19 cellular contexts compared by ENCODE assay signal in genomic region chr1:205826407-205826806, GRCh38. TPM values are rescaled to one million over a fixed set of nuclear protein-coding genes. Genes with fewer than 3 reads are reported as not detected.
DNase-seq lines count a peak whose midpoint lies in the region; FAIRE-seq and TF ChIP-seq lines count a peak whose summit lies in the region.
"Had no signal": no experiment of that assay in that cellular context is flagged by ENCODE, and none has a peak within 500 bp of the region (broad histone marks: within the 10 kb centered on the region; RNA-seq: fewer than 3 reads in every experiment).

No MANE protein-coding gene starts in this region.

- no peak for TF ChIP-seq POLR2A in GM12892 (IDR thresholded peaks at IDR 0.05; ENCODE audit: low read depth, low read length)

- no peaks in the 10 kb centered on the region for H3K4me1 ChIP-seq in HEK293 (ENCODE audit: control insufficient read depth, insufficient read depth, low read length)
- H3K4me1 ChIP-seq: upper lobe of left lung had no signal

- POLR2A ChIA-PET in HEK293 (lab: Yijun Ruan, JAX), result interaction anchor here (0.8 kb wide), 1 partner anchor 15 kb away, joined by 3 read pairs; no protein-coding TSS in a partner anchor

- H3K27ac Mint-ChIP-seq in glutamatergic neuron (ENCODE audit: unreplicated experiment) (peak overlapping the region; percentile 9), nephron progenitor cell (peak overlapping the region; percentile 76), CD14-positive monocyte (no peak overlapping the region)
- H3K27ac Mint-ChIP-seq: activated CD4-positive, alpha-beta T cell treated with anti-CD3 and anti-CD28 coated beads, Interleukin-2, amount 10 ng/mL, durations not matched to agents 24 days and 14 days; activated naive CD4-positive, alpha-beta T cell treated with anti-CD3 and anti-CD28 coated beads, Interleukin-2, amount 50 U/mL, for 24 hours had no signal

- intact Hi-C loops in CD14-positive monocyte (cut with micrococcal nuclease), result no loop called here

- H3K27ac ChIP-seq in HEK293 (ENCODE audit: extremely low read depth, low read depth, low read length), result no peak overlapping the region
- H3K27ac ChIP-seq: upper lobe of left lung had no signal

- H3K36me3 ChIP-seq in HEK293 (ENCODE audit: control insufficient read depth in 2 of 2, insufficient read depth in 1 of 2, low read length in 2 of 2), result no peaks in the 10 kb centered on the region
- H3K36me3 ChIP-seq: upper lobe of left lung had no signal

- CTCF ChIA-PET in HEK293 (lab: Yijun Ruan, JAX), result interaction anchor here (0.6 to 2.4 kb wide), 6 partner anchors 10 to 259 kb away, joined by 3 to 6 read pairs (median 4); no protein-coding TSS in a partner anchor

- H3K36me3 Mint-ChIP-seq in glutamatergic neuron (ENCODE audit: unreplicated experiment) (peaks cover 7% of the 10 kb centered on the region), nephron progenitor cell (ENCODE audit: low read depth) (peaks cover 18% of the 10 kb centered on the region), CD14-positive monocyte (no peaks in the 10 kb centered on the region)

- H3K9me3 Mint-ChIP-seq in glutamatergic neuron (ENCODE audit: unreplicated experiment) (no peaks in the 10 kb centered on the region), nephron progenitor cell (peaks cover 16% of the 10 kb centered on the region), CD14-positive monocyte (peaks cover 0 to 9% (median 4%) of the 10 kb centered on the region in 7 donors)
- H3K9me3 Mint-ChIP-seq: activated CD4-positive, alpha-beta T cell treated with anti-CD3 and anti-CD28 coated beads, Interleukin-2, amount 10 ng/mL, durations not matched to agents 24 days and 14 days; activated naive CD4-positive, alpha-beta T cell treated with anti-CD3 and anti-CD28 coated beads, Interleukin-2, amount 50 U/mL, for 24 hours; CD8-positive, alpha-beta memory T cell had no signal

- no peak overlapping the region for H3K4me3 ChIP-seq in HEK293 (ENCODE audit: low read depth, low read length)
- H3K4me3 ChIP-seq: upper lobe of left lung had no signal

- TF ChIP-seq CTCF in HEK293 (tag by site-specific recombination; IDR thresholded peaks at IDR 0.05), result no peak
- no peak for TF ChIP-seq CTCF in glutamatergic neuron (IDR thresholded peaks at IDR 0.05; ENCODE audit: partially characterized antibody, unreplicated experiment)
- TF ChIP-seq CTCF in nephron progenitor cell (IDR thresholded peaks at IDR 0.05), result no peak
- TF ChIP-seq CTCF in CD14-positive monocyte (IDR thresholded peaks at IDR 0.05), result no peak

- H3K9me3 ChIP-seq in HEK293 (ENCODE audit: control insufficient read depth, insufficient read depth, low read depth, low read length), result no peaks in the 10 kb centered on the region
- H3K9me3 ChIP-seq: upper lobe of left lung had no signal

- peak; percentile 9 for FAIRE-seq in GM12892 (lab: Jason Lieb, UNC)

- H3K27me3 Mint-ChIP-seq in glutamatergic neuron (ENCODE audit: unreplicated experiment), result peaks cover 2% of the 10 kb centered on the region
- H3K27me3 Mint-ChIP-seq in nephron progenitor cell (ENCODE audit: low read depth, poor library complexity), result peaks cover 10% of the 10 kb centered on the region
- H3K27me3 Mint-ChIP-seq in CD14-positive monocyte (ENCODE audit: low read depth in 3 of 3), result peaks cover 9 to 14% (median 11%) of the 10 kb centered on the region in 3 donors
- H3K27me3 Mint-ChIP-seq: activated naive CD4-positive, alpha-beta T cell treated with anti-CD3 and anti-CD28 coated beads, Interleukin-2, amount 50 U/mL, for 24 hours had no signal

- H3K4me1 Mint-ChIP-seq in glutamatergic neuron (ENCODE audit: low read depth, unreplicated experiment) (peaks cover 6% of the 10 kb centered on the region), nephron progenitor cell (peaks cover 20% of the 10 kb centered on the region), CD14-positive monocyte (peaks cover 5% of the 10 kb centered on the region)
- H3K4me1 Mint-ChIP-seq: activated naive CD4-positive, alpha-beta T cell treated with anti-CD3 and anti-CD28 coated beads, Interleukin-2, amount 50 U/mL, for 24 hours had no signal

- H3K4me3 Mint-ChIP-seq in glutamatergic neuron (ENCODE audit: unreplicated experiment) (no peak overlapping the region), nephron progenitor cell (no peak overlapping the region), CD14-positive monocyte (no peak overlapping the region)
- H3K4me3 Mint-ChIP-seq: activated CD4-positive, alpha-beta T cell treated with anti-CD3 and anti-CD28 coated beads, Interleukin-2, amount 10 ng/mL, durations not matched to agents 24 days and 14 days; activated naive CD4-positive, alpha-beta T cell treated with anti-CD3 and anti-CD28 coated beads, Interleukin-2, amount 50 U/mL, for 24 hours; CD8-positive, alpha-beta memory T cell had no signal

- DNase-seq in GM12892 (ENCODE audit: insufficient read length) (no peak), glutamatergic neuron (no peak), nephron progenitor cell (no peak), ecto neural progenitor cell (ENCODE audit: low spot score) (no peak), T-helper 9 cell (no peak), CD14-positive monocyte (ENCODE audit: low spot score) (no peak)
- DNase-seq in stimulated activated CD4-positive, alpha-beta T cell treated with anti-CD3 and anti-CD28 coated beads, Interleukin-4, amount 100 ng/mL, for 1 hour, result no peak
- DNase-seq: activated CD4-positive, alpha-beta T cell treated with anti-CD3 and anti-CD28 coated beads, Interleukin-2, amount 10 ng/mL, durations not matched to agents 24 days and 14 days; activated T-cell treated with anti-CD3 and anti-CD28 coated beads for 4 hours; CD8-positive, alpha-beta memory T cell; cortex of kidney; NCI-H187; NCI-H446 treated with DMSO at 0.1 percent for 48 hours; retina; upper lobe of left lung had no signal

TF ChIP-seq in HEK293, 187 proteins besides CTCF, POLR2A, EP300 and RAD21:
- peak; percentile 71 for TF ChIP-seq ZBTB17 (tag by site-specific recombination; IDR thresholded peaks at IDR 0.05)
- TF ChIP-seq ZNF26 (tag by site-specific recombination; IDR thresholded peaks at IDR 0.05), result no peak
- TF ChIP-seq REPIN1 (tag by site-specific recombination; IDR thresholded peaks at IDR 0.05; ENCODE audit: low read depth), result no peak
- no peak for TF ChIP-seq ZNF112 (tag by site-specific recombination; IDR thresholded peaks at IDR 0.05)
- TF ChIP-seq SCRT1 (tag by site-specific recombination; IDR thresholded peaks at IDR 0.05; ENCODE audit: borderline replicate concordance), result no peak
- TF ChIP-seq ZNF18 (tag by site-specific recombination; IDR thresholded peaks at IDR 0.05), result peak; percentile 92
- no peak for TF ChIP-seq YY2 (tag by site-specific recombination; IDR thresholded peaks at IDR 0.05)

RNA-seq across cellular contexts. Expression of gene SLC41A1, which starts 13.4 kb away (rescaled TPM):
- polyA plus RNA-seq in GM12892 (2012; ENCODE audit: missing spikeins), result 3.0 TPM
- 6.2 TPM for total RNA-seq in glutamatergic neuron (ENCODE audit: unreplicated experiment)
- 1 to 10 TPM in 1 of 2 donors, under 1 TPM in 1; 0.54 to 1.1 TPM for polyA plus RNA-seq in CD14-positive monocyte

RNA-seq across cellular contexts. Expression of gene PM20D1, which starts 23.5 kb away (rescaled TPM):
- 0.34 TPM for polyA plus RNA-seq in GM12892 (2012; ENCODE audit: missing spikeins)
- total RNA-seq in glutamatergic neuron (ENCODE audit: unreplicated experiment), result not detected
- polyA plus RNA-seq in CD14-positive monocyte, result not detected
- total RNA-seq: fibroblast of villous mesenchyme, MCF 10A had no signal

RNA-seq across cellular contexts. Expression of gene RAB29, which starts 51.1 kb away (rescaled TPM):
- polyA plus RNA-seq in GM12892 (2012; ENCODE audit: missing spikeins), result 14.0 TPM
- total RNA-seq in glutamatergic neuron (ENCODE audit: unreplicated experiment), result 1.7 TPM
- 10 to 100 TPM; 31.5 to 32.2 TPM for polyA plus RNA-seq in CD14-positive monocyte

Comparison
In these comparisons a context has a peak if more than half of its experiments do, and no peak if none do; other contexts are left out.
1. H3K27ac Mint-ChIP-seq: peak in glutamatergic neuron (single experiment) and nephron progenitor cell (single experiment); none in CD14-positive monocyte (0 of 7).